In genomic region chr22:49458708-49459099, GRCh38 we compare ENCODE assay signal across 21 cellular contexts.
A peak's percentile ranks its signal among the peaks of the same experiment; 100 is the strongest.
DNase-seq lines count a peak whose midpoint lies in the region; ATAC-seq, FAIRE-seq and TF ChIP-seq lines count a peak whose summit lies in the region.
"Had no signal": no experiment of that assay in that cellular context is flagged by ENCODE, and none has a peak within 500 bp of the region (broad histone marks: within the 10 kb centered on the region; RNA-seq: fewer than 3 reads in every experiment).

No MANE protein-coding gene starts in this region.

- H3K27me3 ChIP-seq in H1 (replicated peaks in 1 of 4; ENCODE audit: control insufficient read depth in 3 of 4, extremely low read depth in 1 of 4, insufficient read depth in 3 of 4, low read length in 3 of 4): no peaks in the 10 kb centered on the region; a peak in 2 of 7 replicates
- H3K27me3 ChIP-seq in neuronal stem cell (ENCODE audit: control insufficient read depth in 3 of 3, insufficient read depth in 3 of 3, low read depth in 1 of 3, low read length in 3 of 3): peaks cover 0 to 9% (median 0%) of the 10 kb centered on the region in 3 experiments
- H3K27me3 ChIP-seq in BE2C: no peaks in the 10 kb centered on the region; the same call in 1 of the 2 replicates
- H3K27me3 ChIP-seq: BLaER1 treated with 17β-estradiol and CSF1 and Interleukin-3, amounts not matched to agents 10 nM and 100 nM had no signal

- H3K23ac ChIP-seq in H1 (ENCODE audit: insufficient read length): no peak overlapping the region
- H3K23ac ChIP-seq in neuronal stem cell (ENCODE audit: low read depth, low read length, poor library complexity): no peak overlapping the region

- peak overlapping the region; percentile 100 for H2AK5ac ChIP-seq in H1 (ENCODE audit: low read depth, low read length)
- H2AK5ac ChIP-seq in neuronal stem cell (ENCODE audit: low read depth, low read length): peak overlapping the region; percentile 8

- peaks cover 0 to 3% of the 10 kb centered on the region in 2 experiments for H4K20me1 ChIP-seq in H1 (replicated peaks in 1 of 2; ENCODE audit: control insufficient read depth in 1 of 2, insufficient read depth in 2 of 2, low read length in 2 of 2)
- H4K20me1 ChIP-seq: BLaER1 treated with 17β-estradiol and CSF1 and Interleukin-3, amounts not matched to agents 10 nM and 100 nM had no signal

- H3K4me2 ChIP-seq in H1 (ENCODE audit: insufficient read depth in 1 of 2, low read depth in 2 of 2, low read length in 2 of 2): no peak overlapping the region
- no peak overlapping the region for H3K4me2 ChIP-seq in neuronal stem cell (ENCODE audit: insufficient read depth, low read length, poor library complexity, severe bottlenecking)
- H3K4me2 ChIP-seq: BLaER1 treated with 17β-estradiol and CSF1 and Interleukin-3, amounts not matched to agents 10 nM and 100 nM had no signal

- peak overlapping the region; percentile 98; the same call in 1 of the 2 replicates for H2BK12ac ChIP-seq in H1 (ENCODE audit: low read depth, low read length)
- peak overlapping the region; percentile 35 for H2BK12ac ChIP-seq in neuronal stem cell (ENCODE audit: low read length)

- CTCF ChIA-PET in H1 (lab: Charles Lee; ENCODE audit: partially characterized antibody): interaction anchor here (1.0 kb wide), 1 partner anchor 92 kb away, joined by 3 read pairs; no protein-coding TSS in a partner anchor

- H3K56ac ChIP-seq in H1 (replicated peaks; ENCODE audit: insufficient read length, low read depth, low read length): no peak overlapping the region

- ATAC-seq in GM18858 (IDR thresholded peaks at IDR 0.05; ENCODE audit: unreplicated experiment): no peak
- ATAC-seq: CD8-positive, alpha-beta T cell had no signal

- H3K4me1 ChIP-seq in H1 (replicated peaks in 1 of 4; ENCODE audit: control insufficient read depth in 3 of 4, insufficient read depth in 4 of 4, low read length in 3 of 4) (peaks cover 0 to 4% (median 1%) of the 10 kb centered on the region in 4 experiments; a peak in 2 of 7 replicates), neuronal stem cell (ENCODE audit: control insufficient read depth in 2 of 2, insufficient read depth in 1 of 2, low read depth in 1 of 2, low read length in 2 of 2) (peaks cover 0 to 3% of the 10 kb centered on the region in 2 donors), BE2C (no peaks in the 10 kb centered on the region)
- H3K4me1 ChIP-seq: Caco-2 had no signal

- H3K14ac ChIP-seq in H1 (ENCODE audit: insufficient read length) (no peak overlapping the region), neuronal stem cell (ENCODE audit: low read length) (no peak overlapping the region)

- H2AFZ ChIP-seq in H1 (ENCODE audit: low read length) (no peak overlapping the region), neuronal stem cell (ENCODE audit: low read length) (no peak overlapping the region)

- no peak overlapping the region; the same call in 1 of the 2 replicates for H2BK20ac ChIP-seq in H1 (ENCODE audit: low read length)

- H4K91ac ChIP-seq in H1 (replicated peaks; ENCODE audit: insufficient read length, low read length) (peak overlapping the region; percentile 4), neuronal stem cell (ENCODE audit: low read depth, low read length, poor library complexity) (no peak overlapping the region)

- H3K9ac ChIP-seq in H1 (replicated peaks in 1 of 4; ENCODE audit: extremely low read depth in 1 of 4, low read depth in 3 of 4, low read length in 3 of 4) (no peak overlapping the region; a peak in 1 of 7 replicates), neuronal stem cell (ENCODE audit: low read depth, low read length, poor library complexity) (no peak overlapping the region)
- H3K9ac ChIP-seq: BLaER1 treated with 17β-estradiol and CSF1 and Interleukin-3, amounts not matched to agents 10 nM and 100 nM had no signal

- H3K79me2 ChIP-seq in H1 (ENCODE audit: control insufficient read depth in 1 of 2, insufficient read depth in 2 of 2, low read length in 2 of 2): no peaks in the 10 kb centered on the region

- no peaks in the 10 kb centered on the region for H3K79me1 ChIP-seq in H1 (ENCODE audit: low read depth, low read length)
- H3K79me1 ChIP-seq in neuronal stem cell (ENCODE audit: low read depth, low read length): no peaks in the 10 kb centered on the region

- H3K4me3 ChIP-seq in H1 (ENCODE audit: extremely low read depth in 1 of 4, insufficient read depth in 2 of 4, low read depth in 3 of 4, low read length in 4 of 4) (no peak overlapping the region), neuronal stem cell (ENCODE audit: low read length in 2 of 2) (no peak overlapping the region), BE2C (ENCODE audit: low read depth, low read length) (no peak overlapping the region)
- H3K4me3 ChIP-seq: BLaER1 treated with 17β-estradiol and CSF1 and Interleukin-3, amounts not matched to agents 10 nM and 100 nM had no signal

- peaks cover 2% of the 10 kb centered on the region; the same call in 1 of the 2 replicates for H3K23me2 ChIP-seq in H1 (ENCODE audit: low read depth, low read length)

- H3K9me3 ChIP-seq in H1 (ENCODE audit: insufficient read depth in 2 of 2, low read depth in 1 of 2, low read length in 1 of 2): no peaks in the 10 kb centered on the region
- H3K9me3 ChIP-seq in neuronal stem cell (replicated peaks in 1 of 2; ENCODE audit: control insufficient read depth in 2 of 2, insufficient read depth in 1 of 2, low read depth in 1 of 2, low read length in 2 of 2): no peaks in the 10 kb centered on the region
- H3K9me3 ChIP-seq in BE2C: no peaks in the 10 kb centered on the region
- H3K9me3 ChIP-seq: Caco-2 had no signal

- DNase-seq in LoVo (ENCODE audit: low spot score): peak; percentile 8
- no peak for DNase-seq in H1 (ENCODE audit: low read depth in 1 of 2, low spot score in 2 of 2)
- no peak for DNase-seq in neuronal stem cell (ENCODE audit: low spot score)
- no peak for DNase-seq in BE2C
- DNase-seq in NCI-H345 treated with DMSO at 0.1 percent for 48 hours (lab: John Stamatoyannopoulos, UW; ENCODE audit: unreplicated experiment): no peak
- no peak for DNase-seq in NCI-H510A (lab: John Stamatoyannopoulos, UW)
- DNase-seq: 8988T; ACHN; Caco-2; Calu3; CD4-positive, alpha-beta T cell; CD8-positive, alpha-beta T cell; DMS79 treated with DMSO at 0.1 percent for 48 hours; GF-D8 had no signal

- no peak overlapping the region for H4K8ac ChIP-seq in H1 (ENCODE audit: extremely low read depth, insufficient read depth, low read length)
- H4K8ac ChIP-seq in neuronal stem cell (ENCODE audit: low read depth, low read length): no peak overlapping the region

- FAIRE-seq in H1 (lab: Jason Lieb, UNC): no peak
- FAIRE-seq: A204.1, D721Med, G401.6, GM12891 had no signal

- H2BK5ac ChIP-seq in H1 (ENCODE audit: low read depth, low read length): peak overlapping the region; percentile 72; the same call in 1 of the 2 replicates
- no peak overlapping the region for H2BK5ac ChIP-seq in neuronal stem cell (ENCODE audit: low read length)

- TF ChIP-seq CTCF in H1 (IDR thresholded peaks at IDR 0.05; ENCODE audit: control extremely low read depth in 1 of 3, insufficient read depth in 1 of 3, low read depth in 1 of 3, low read length in 3 of 3): no peak
- TF ChIP-seq CTCF in BE2C (IDR thresholded peaks at IDR 0.05; ENCODE audit: low read depth, low read length): no peak

- TF ChIP-seq RAD21 in H1 (IDR thresholded peaks at IDR 0.05 in 1 of 2, conservative IDR thresholded peaks at IDR 0.05 in 1 of 2; ENCODE audit: low read depth in 2 of 2, low read length in 2 of 2): no peak

- POLR2A ChIA-PET in H1 (lab: Charles Lee; ENCODE audit: partially characterized antibody): interaction anchor here (0.6 kb wide), 1 partner anchor 88 kb away, joined by 3 read pairs; no protein-coding TSS in a partner anchor

- H2BK15ac ChIP-seq in H1 (ENCODE audit: low read length) (peak overlapping the region; percentile 98), neuronal stem cell (ENCODE audit: low read length) (no peak overlapping the region)

- H3K36me3 ChIP-seq in H1 (ENCODE audit: control insufficient read depth in 2 of 4, insufficient read depth in 4 of 4, low read length in 3 of 4) (no peaks in the 10 kb centered on the region), neuronal stem cell (replicated peaks in 1 of 2; ENCODE audit: control insufficient read depth in 2 of 2, insufficient read depth in 2 of 2, low read length in 2 of 2) (no peaks in the 10 kb centered on the region), BE2C (no peaks in the 10 kb centered on the region)
- H3K36me3 ChIP-seq: BLaER1 treated with 17β-estradiol and CSF1 and Interleukin-3, amounts not matched to agents 10 nM and 100 nM had no signal

- TF ChIP-seq EP300 in H1 (IDR thresholded peaks at IDR 0.05; ENCODE audit: borderline replicate concordance in 1 of 2, low read depth in 2 of 2, low read length in 2 of 2): no peak

- H3K27ac ChIP-seq in H1 (ENCODE audit: low read depth, low read length) (no peak overlapping the region), neuronal stem cell (replicated peaks; ENCODE audit: low read length) (no peak overlapping the region)
- H3K27ac ChIP-seq: BLaER1 treated with 17β-estradiol and CSF1 and Interleukin-3, amounts not matched to agents 10 nM and 100 nM; C4-2B had no signal

- no peak overlapping the region for H3K18ac ChIP-seq in H1 (ENCODE audit: extremely low read depth, low read length)
- peak overlapping the region; percentile 34 for H3K18ac ChIP-seq in neuronal stem cell (ENCODE audit: low read length)

- no peak overlapping the region for H4K5ac ChIP-seq in H1 (ENCODE audit: insufficient read length, low read depth, low read length)

- H3K4ac ChIP-seq in H1 (replicated peaks; ENCODE audit: insufficient read length, low read depth, low read length) (no peak overlapping the region), neuronal stem cell (ENCODE audit: low read length) (no peak overlapping the region)

- WGBS in H1 (ENCODE audit: extremely low coverage in 1 of 2, insufficient coverage in 1 of 2, insufficient read length in 1 of 2, insufficient replicate concordance in 2 of 2, low coverage in 1 of 2, low lambda C conversion rate in 2 of 2, missing lambda C conversion rate in 1 of 2), 2 experiments: 96% methylated on average over 15 of the region's 15 CpGs; no CpG with 5 or more reads in 1 of the 2 experiments
- no CpG with 5 or more reads among the region's 15 CpGs for WGBS in neuronal stem cell (ENCODE audit: extremely low coverage in 2 of 2, insufficient read length in 2 of 2, insufficient replicate concordance in 1 of 2), 2 donors

- H2BK120ac ChIP-seq in H1 (replicated peaks; ENCODE audit: low read depth, low read length) (no peak overlapping the region), neuronal stem cell (ENCODE audit: low read depth, low read length) (no peak overlapping the region)

- TF ChIP-seq POLR2A in H1 (IDR thresholded peaks at IDR 0.05; ENCODE audit: control extremely low read depth in 1 of 2, low read depth in 2 of 2, low read length in 2 of 2): no peak

TF ChIP-seq in H1, 55 proteins besides CTCF, POLR2A, EP300 and RAD21 (continues in another document):
- TF ChIP-seq RXRA (IDR thresholded peaks at IDR 0.05; ENCODE audit: insufficient read depth, low read depth, low read length) (no peak), TBP (IDR thresholded peaks at IDR 0.05; ENCODE audit: low read depth, low read length) (no peak)
